ENCODE assay signal across 1 cellular context in the genomic region with DNA sequence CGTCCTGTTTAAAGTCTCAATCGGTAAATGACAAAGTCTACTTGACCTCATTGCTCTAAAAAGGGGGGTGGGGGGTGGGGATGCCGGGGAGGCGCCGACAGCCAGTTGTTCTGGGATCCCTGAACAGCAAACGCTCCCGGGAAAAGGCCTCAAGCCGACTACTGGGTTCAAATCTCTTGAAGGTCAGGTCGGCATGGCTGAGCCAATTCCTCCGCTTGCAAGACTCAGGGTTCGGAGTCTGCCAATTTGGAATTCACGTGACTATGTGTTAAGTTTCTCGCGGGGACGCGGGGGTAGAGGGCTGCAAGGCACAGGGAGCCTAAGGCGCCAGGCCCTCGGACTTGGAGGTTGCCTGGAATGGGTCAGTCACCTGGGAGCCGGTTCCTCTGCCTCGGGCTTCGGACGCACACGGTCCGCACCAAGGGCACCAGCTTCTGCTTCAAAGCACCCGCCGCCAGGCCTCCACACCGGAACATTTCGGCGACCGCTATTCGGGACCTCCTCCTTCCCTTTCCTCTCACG.
TF ChIP-seq lines count a peak whose summit lies in the region.

No MANE protein-coding gene starts in this region.

TF ChIP-seq in HCT116, 20 proteins besides CTCF, POLR2A, EP300 and RAD21 (continued from another document):
- TF ChIP-seq REST (IDR thresholded peaks at IDR 0.05; ENCODE audit: low read depth) (no peak), ZNF274 (IDR thresholded peaks at IDR 0.05; ENCODE audit: low read depth, low read length) (no peak), ZBTB33 (IDR thresholded peaks at IDR 0.05; ENCODE audit: extremely low read depth, insufficient replicate concordance, low read length) (no peak), POLR2AphosphoS5 (IDR thresholded peaks at IDR 0.05; ENCODE audit: low read depth, low read length) (no peak), FOSL1 (IDR thresholded peaks at IDR 0.05; ENCODE audit: low read depth) (no peak), MAX (IDR thresholded peaks at IDR 0.05) (no peak), JUND (IDR thresholded peaks at IDR 0.05) (no peak)
- TF ChIP-seq, protein P1, sequence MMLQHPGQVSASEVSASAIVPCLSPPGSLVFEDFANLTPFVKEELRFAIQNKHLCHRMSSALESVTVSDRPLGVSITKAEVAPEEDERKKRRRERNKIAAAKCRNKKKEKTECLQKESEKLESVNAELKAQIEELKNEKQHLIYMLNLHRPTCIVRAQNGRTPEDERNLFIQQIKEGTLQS (IDR thresholded peaks at IDR 0.05), result no peak
